ENCODE assay signal across 10 cellular contexts in the genomic region with DNA sequence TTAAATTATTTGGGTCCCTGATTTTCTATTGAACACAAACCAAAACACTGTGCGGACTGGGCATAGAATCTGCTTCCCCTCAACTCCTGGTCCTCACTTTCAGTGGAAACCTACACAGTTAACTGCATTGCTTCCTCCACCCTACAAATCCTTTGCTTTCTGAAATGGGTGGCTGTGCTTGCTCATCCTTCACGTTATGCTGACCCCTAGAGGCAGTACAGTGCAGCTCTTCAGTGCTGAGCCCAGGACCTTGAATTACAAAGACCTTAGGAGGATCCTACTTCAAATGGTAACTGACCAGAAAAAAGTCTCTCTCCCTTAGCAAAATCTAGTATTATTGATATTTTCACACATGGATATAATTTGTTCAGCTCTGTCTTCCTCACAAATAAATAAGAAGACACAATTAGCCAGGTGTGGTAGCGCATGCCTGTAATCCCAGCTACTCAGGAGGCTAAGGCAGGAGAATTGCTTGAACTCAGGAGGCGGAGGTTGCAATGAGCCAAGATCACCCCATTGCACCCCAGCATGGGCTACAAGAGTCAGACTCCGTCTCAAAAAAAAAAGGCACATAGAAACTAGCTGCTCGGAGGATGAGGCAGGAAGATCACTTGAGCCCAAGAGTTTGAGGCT.
DNase-seq lines count a peak whose midpoint lies in the region; ATAC-seq and TF ChIP-seq lines count a peak whose summit lies in the region.
"Had no signal": no experiment of that assay in that cellular context is flagged by ENCODE, and none has a peak within 500 bp of the region (broad histone marks: within the 10 kb centered on the region; RNA-seq: fewer than 3 reads in every experiment).

No MANE protein-coding gene starts in this region.

- H3K36me3 ChIP-seq in prostate gland = no peaks in the 10 kb centered on the region

- H3K4me1 ChIP-seq in prostate gland (replicated peaks) = no peaks in the 10 kb centered on the region

- no peaks in the 10 kb centered on the region for H3K9me3 Mint-ChIP-seq in activated CD4-positive, alpha-beta memory T cell treated with anti-CD3 and anti-CD28 coated beads, Interleukin-2, amount 10 ng/mL, durations not matched to agents 7 days and 5 days
- H3K9me3 Mint-ChIP-seq: T-helper 1 cell treated with Interleukin-12 subunit alpha and Interleukin-12 subunit beta and Interleukin-4 antibody, amounts not matched to agents 30 μg/mL and 1 μg/mL, for 36 hours had no signal

- 71% methylated on average over 6 of the region's 6 CpGs for WGBS in prostate gland

- DNase-seq in COR-L47 (lab: John Stamatoyannopoulos, UW) (peak; percentile 42), GM19238 (ENCODE audit: insufficient read length, low spot score) (peak; percentile 23), NCI-H446 treated with DMSO at 0.1 percent for 48 hours (lab: John Stamatoyannopoulos, UW) (peak; percentile 7), glomerular visceral epithelial cell (ENCODE audit: extremely low spot score) (peak; percentile 39), prostate gland (ENCODE audit: low spot score) (no peak), NCI-H1436 (lab: John Stamatoyannopoulos, UW) (no peak)
- DNase-seq in activated CD4-positive, alpha-beta memory T cell treated with anti-CD3 and anti-CD28 coated beads, Interleukin-2, amount 10 ng/mL, durations not matched to agents 7 days and 5 days = peak; percentile 43

- TF ChIP-seq CTCF in prostate gland (IDR thresholded peaks at IDR 0.05) = peak in 3 of 4 experiments; percentile 38 to 59 (median 50)

- H3K27me3 Mint-ChIP-seq in activated CD4-positive, alpha-beta memory T cell treated with anti-CD3 and anti-CD28 coated beads, Interleukin-2, amount 10 ng/mL, durations not matched to agents 7 days and 5 days = no peaks in the 10 kb centered on the region

- no peak overlapping the region for H3K4me3 Mint-ChIP-seq in activated CD4-positive, alpha-beta memory T cell treated with anti-CD3 and anti-CD28 coated beads, Interleukin-2, amount 10 ng/mL, durations not matched to agents 7 days and 5 days
- H3K4me3 Mint-ChIP-seq: T-helper 1 cell treated with Interleukin-12 subunit alpha and Interleukin-12 subunit beta and Interleukin-4 antibody, amounts not matched to agents 30 μg/mL and 1 μg/mL, for 36 hours had no signal

- CTCF ChIA-PET in activated CD4-positive, alpha-beta memory T cell treated with anti-CD3 and anti-CD28 coated beads, Interleukin-2, amount 10 ng/mL, durations not matched to agents 7 days and 5 days (lab: Charles Lee) = interaction anchor here (0.7 to 3.8 kb wide), 16 partner anchors 9 to 180 kb away, joined by 3 to 34 read pairs (median 5); no protein-coding TSS in a partner anchor

- H3K9me3 ChIP-seq in prostate gland = no peaks in the 10 kb centered on the region

- H3K27ac Mint-ChIP-seq in activated CD4-positive, alpha-beta memory T cell treated with anti-CD3 and anti-CD28 coated beads, Interleukin-2, amount 10 ng/mL, durations not matched to agents 7 days and 5 days = no peak overlapping the region
- H3K27ac Mint-ChIP-seq: T-helper 1 cell treated with Interleukin-12 subunit alpha and Interleukin-12 subunit beta and Interleukin-4 antibody, amounts not matched to agents 30 μg/mL and 1 μg/mL, for 36 hours had no signal

- POLR2A ChIA-PET in activated CD4-positive, alpha-beta memory T cell treated with anti-CD3 and anti-CD28 coated beads, Interleukin-2, amount 10 ng/mL, durations not matched to agents 7 days and 5 days (lab: Charles Lee) = no interaction called here

- intact Hi-C loops in prostate gland (cut with DNase I) = loop anchor here (5.0 kb wide), 1 partner anchor 49 kb away; no protein-coding TSS in a partner anchor

- H3K4me1 Mint-ChIP-seq in activated CD4-positive, alpha-beta memory T cell treated with anti-CD3 and anti-CD28 coated beads, Interleukin-2, amount 10 ng/mL, durations not matched to agents 7 days and 5 days = no peaks in the 10 kb centered on the region

- no peak overlapping the region for H3K4me3 ChIP-seq in prostate gland
- H3K4me3 ChIP-seq: skin epidermis had no signal

- no peaks in the 10 kb centered on the region for H3K27me3 ChIP-seq in prostate gland (replicated peaks; ENCODE audit: insufficient read depth)

- H3K36me3 Mint-ChIP-seq in activated CD4-positive, alpha-beta memory T cell treated with anti-CD3 and anti-CD28 coated beads, Interleukin-2, amount 10 ng/mL, durations not matched to agents 7 days and 5 days (ENCODE audit: low read depth) = no peaks in the 10 kb centered on the region

- no peak overlapping the region for H3K27ac ChIP-seq in prostate gland
- H3K27ac ChIP-seq: skin epidermis had no signal

- ATAC-seq in HG03135 (IDR thresholded peaks at IDR 0.05; ENCODE audit: unreplicated experiment) = peak; percentile 71

- no peak for TF ChIP-seq POLR2A in prostate gland (IDR thresholded peaks at IDR 0.05)

Comparison
In these comparisons a context has a peak if more than half of its experiments do, and no peak if none do; other contexts are left out.
1. DNase-seq: peak in COR-L47 (single experiment), GM19238 (single experiment), NCI-H446 treated with DMSO at 0.1 percent for 48 hours (single experiment), activated CD4-positive, alpha-beta memory T cell treated with anti-CD3 and anti-CD28 coated beads, Interleukin-2, amount 10 ng/mL, durations not matched to agents 7 days and 5 days (single experiment) and glomerular visceral epithelial cell (single experiment); none in prostate gland (single experiment) and NCI-H1436 (single experiment).